In genomic region chr22:39520874-39521857, GRCh38 we compare ENCODE assay signal across 8 cellular contexts. TPM values are rescaled to one million over a fixed set of nuclear protein-coding genes. Genes with fewer than 3 reads are reported as not detected.
A peak's percentile ranks its signal among the peaks of the same experiment; 100 is the strongest.
DNase-seq lines count a peak whose midpoint lies in the region; ATAC-seq, FAIRE-seq and TF ChIP-seq lines count a peak whose summit lies in the region.

No MANE protein-coding gene starts in this region.

- H3K36me3 ChIP-seq in MM.1S (replicated peaks; ENCODE audit: insufficient read depth, low read length) (peaks cover 15% of the 10 kb centered on the region), kidney epithelial cell (ENCODE audit: control insufficient read depth, insufficient read depth, low read length) (peaks cover 9% of the 10 kb centered on the region)

- no peaks in the 10 kb centered on the region for H3K9me2 ChIP-seq in MM.1S (replicated peaks; ENCODE audit: insufficient read depth, low read length)

- peak overlapping the region; percentile 49 for H3K4me2 ChIP-seq in MM.1S (ENCODE audit: low read depth, low read length)

- peaks cover 75% of the 10 kb centered on the region for H3F3A ChIP-seq in MM.1S (ENCODE audit: insufficient read depth, low read length)

- H3K4me1 ChIP-seq in MM.1S (ENCODE audit: low read length): peaks cover 28% of the 10 kb centered on the region

- peak overlapping the region; percentile 100 for H3K9ac ChIP-seq in MM.1S (ENCODE audit: low read length)

- peaks cover 28% of the 10 kb centered on the region for H4K20me1 ChIP-seq in MM.1S (ENCODE audit: insufficient read depth, low read length)

- peak overlapping the region; percentile 100 for H3K4me3 ChIP-seq in MM.1S (ENCODE audit: low read length)
- peak overlapping the region; percentile 98 for H3K4me3 ChIP-seq in kidney epithelial cell (ENCODE audit: low read depth, low read length)

- no peak for FAIRE-seq in H54 (lab: Jason Lieb, UNC)

- peaks cover 80% of the 10 kb centered on the region for H3K79me2 ChIP-seq in MM.1S (ENCODE audit: low read length)

- H3K27me3 ChIP-seq in MM.1S (replicated peaks; ENCODE audit: insufficient read depth, low read length) (no peaks in the 10 kb centered on the region), kidney epithelial cell (ENCODE audit: control insufficient read depth, insufficient read depth, low read length) (no peaks in the 10 kb centered on the region)

- TF ChIP-seq CTCF in MM.1S (IDR thresholded peaks at IDR 0.05; ENCODE audit: low read length): no peak
- TF ChIP-seq CTCF in kidney epithelial cell (IDR thresholded peaks at IDR 0.05; ENCODE audit: insufficient read depth, low read length, poor library complexity, severe bottlenecking): no peak

- DNase-seq in DMS79 treated with DMSO at 0.1 percent for 48 hours (lab: John Stamatoyannopoulos, UW): peak; percentile 11
- peak; percentile 53 for DNase-seq in MM.1S
- DNase-seq in activated CD4-positive, CD25-positive, alpha-beta regulatory T cell treated with anti-CD3 and anti-CD28 coated beads, Interleukin-2, amount 50 U/mL, for 72 hours: peak; percentile 82
- DNase-seq in cerebellar cortex (ENCODE audit: low spot score): peak; percentile 63
- DNase-seq in kidney epithelial cell (ENCODE audit: low read depth): no peak
- peak; percentile 76 for DNase-seq in stimulated activated CD4-positive, alpha-beta T cell treated with anti-CD3 and anti-CD28 coated beads, Interleukin-1b, Interleukin-23, amount 100 ng/mL, for 48 hours
- no peak for DNase-seq in H54 (ENCODE audit: insufficient read length, low spot score)

- TF ChIP-seq POLR2A in H54 (IDR thresholded peaks at IDR 0.05; ENCODE audit: low read depth, low read length): no peak

- peak overlapping the region; percentile 85 for H3K27ac ChIP-seq in MM.1S (ENCODE audit: low read length)

- no peak overlapping the region for H2AFZ ChIP-seq in MM.1S (ENCODE audit: low read length)

- no peaks in the 10 kb centered on the region for H3K9me3 ChIP-seq in MM.1S (replicated peaks; ENCODE audit: insufficient read depth, low read length)

- peak; percentile 21 for ATAC-seq in GM21619 (IDR thresholded peaks at IDR 0.05; ENCODE audit: unreplicated experiment)

RNA-seq across cellular contexts. Expression of gene ATF4, which starts 0.8 kb away (rescaled TPM):
- total RNA-seq in kidney epithelial cell: 754 and 763 TPM in 2 replicates

RNA-seq across cellular contexts. Expression of gene RPS19BP1, which starts 11.4 kb away (rescaled TPM):
- 121 and 135 TPM in 2 replicates for total RNA-seq in kidney epithelial cell

RNA-seq across cellular contexts. Expression of gene MIEF1, which starts 19.1 kb away (rescaled TPM):
- 43.3 and 54.6 TPM in 2 replicates for total RNA-seq in kidney epithelial cell

RNA-seq across cellular contexts. Expression of gene CACNA1I, which starts 49.4 kb away (rescaled TPM):
- total RNA-seq in kidney epithelial cell: not detected in 2 replicates

Comparison
In these comparisons a context has a peak if more than half of its experiments do, and no peak if none do; other contexts are left out.
1. DNase-seq: peak in DMS79 treated with DMSO at 0.1 percent for 48 hours (single experiment), MM.1S (single experiment), activated CD4-positive, CD25-positive, alpha-beta regulatory T cell treated with anti-CD3 and anti-CD28 coated beads, Interleukin-2, amount 50 U/mL, for 72 hours (single experiment), cerebellar cortex (single experiment) and stimulated activated CD4-positive, alpha-beta T cell treated with anti-CD3 and anti-CD28 coated beads, Interleukin-1b, Interleukin-23, amount 100 ng/mL, for 48 hours (single experiment); none in kidney epithelial cell (single experiment) and H54 (single experiment).